In genomic region chr12:115060477-115061168, GRCh38 we compare ENCODE assay signal across 28 cellular contexts.
DNase-seq lines count a peak whose midpoint lies in the region; ATAC-seq and TF ChIP-seq lines count a peak whose summit lies in the region.
"Had no signal": no experiment of that assay in that cellular context is flagged by ENCODE, and none has a peak within 500 bp of the region (broad histone marks: within the 10 kb centered on the region; RNA-seq: fewer than 3 reads in every experiment).

No MANE protein-coding gene starts in this region.

- H3K4me3 ChIP-seq in BJ (ENCODE audit: low read depth, low read length) (no peak overlapping the region), foreskin fibroblast (ENCODE audit: low read depth in 1 of 2, low read length in 2 of 2) (no peak overlapping the region)
- H3K4me3 ChIP-seq: BLaER1 treated with 17β-estradiol and CSF1 and Interleukin-3, amounts not matched to agents 10 nM and 100 nM; body of pancreas; lower lobe of right lung; PC-9; tibial artery had no signal

- H3K27me3 ChIP-seq in BJ (ENCODE audit: control insufficient read depth, insufficient read depth, low read length) = no peaks in the 10 kb centered on the region
- H3K27me3 ChIP-seq: BLaER1 treated with 17β-estradiol and CSF1 and Interleukin-3, amounts not matched to agents 10 nM and 100 nM; body of pancreas had no signal

- TF ChIP-seq CTCF in BJ (IDR thresholded peaks at IDR 0.05; ENCODE audit: insufficient read depth, low read depth, low read length) (no peak), foreskin fibroblast (IDR thresholded peaks at IDR 0.05; ENCODE audit: low read depth, low read length) (no peak)

- DNase-seq in BJ (ENCODE audit: low read depth) = peak; percentile 87
- DNase-seq in GM04503 (ENCODE audit: low read depth) = peak; percentile 25
- DNase-seq in NCI-H187 treated with DMSO at 0.1 percent for 48 hours (lab: John Stamatoyannopoulos, UW) = peak; percentile 30
- DNase-seq in foreskin fibroblast = peak; percentile 7 to 45
- no peak for DNase-seq in nucleus accumbens (lab: John Stamatoyannopoulos, UW)
- DNase-seq in stimulated activated CD4-positive, alpha-beta T cell treated with anti-CD3 and anti-CD28 coated beads, Interleukin-2, amount 100 ng/mL, for 24 hours = no peak
- DNase-seq: activated CD4-positive, alpha-beta T cell treated with anti-CD3 and anti-CD28 coated beads, Interleukin-2, amount 50 U/mL, for 48 hours; activated CD4-positive, CD25-positive, alpha-beta regulatory T cell; activated naive CD4-positive, alpha-beta T cell treated with anti-CD3 and anti-CD28 coated beads for 36 hours; activated T-cell treated with anti-CD3 and anti-CD28 coated beads, Interleukin-2, amount 50 U/mL, for 48 hours; body of pancreas; DMS53; foreskin melanocyte; GF-D8; GOT3; IMR-90; lower lobe of right lung; NCI-H1105; NCI-H1930; NK-92 treated with Interleukin-12 subunit alpha and Interleukin-12 subunit beta, amount 100 ng/mL, for 24 hours; PC-9; stimulated activated CD4-positive, alpha-beta T cell treated with anti-CD3 and anti-CD28 coated beads, Interleukin-4, amount 100 ng/mL, for 24 hours; tibial artery had no signal

- ATAC-seq in GM21526 (IDR thresholded peaks at IDR 0.05; ENCODE audit: low FRiP score, unreplicated experiment) = no peak
- ATAC-seq: body of pancreas; lower lobe of right lung; natural killer cell treated with Interleukin-12 subunit alpha and Interleukin-12 subunit beta and Interleukin-15 and Interleukin-18, amount 100 ng/mL, for 72 hours; Right ventricle myocardium inferior; SK-N-SH treated with all-trans-retinoic acid at 6 μM for 48 hours had no signal

- POLR2A ChIA-PET in BJ (lab: Charles Lee) = no interaction called here

- CTCF ChIA-PET in BJ (lab: Yijun Ruan, JAX) = interaction anchor here (0.5 to 1.0 kb wide), 2 partner anchors 37 to 398 kb away, joined by 3 read pairs; no protein-coding TSS in a partner anchor

- no peaks in the 10 kb centered on the region for H3K36me3 ChIP-seq in BJ (ENCODE audit: control insufficient read depth, insufficient read depth, low read length)
- H3K36me3 ChIP-seq: BLaER1 treated with 17β-estradiol and CSF1 and Interleukin-3, amounts not matched to agents 10 nM and 100 nM; lower lobe of right lung; tibial artery had no signal

Comparison
In these comparisons a context has a peak if more than half of its experiments do, and no peak if none do; other contexts are left out.
1. DNase-seq: peak in BJ (single experiment), GM04503 (single experiment), NCI-H187 treated with DMSO at 0.1 percent for 48 hours (single experiment) and foreskin fibroblast (2 of 2); none in nucleus accumbens (0 of 56) and stimulated activated CD4-positive, alpha-beta T cell treated with anti-CD3 and anti-CD28 coated beads, Interleukin-2, amount 100 ng/mL, for 24 hours (0 of 2).